In the genomic region with DNA sequence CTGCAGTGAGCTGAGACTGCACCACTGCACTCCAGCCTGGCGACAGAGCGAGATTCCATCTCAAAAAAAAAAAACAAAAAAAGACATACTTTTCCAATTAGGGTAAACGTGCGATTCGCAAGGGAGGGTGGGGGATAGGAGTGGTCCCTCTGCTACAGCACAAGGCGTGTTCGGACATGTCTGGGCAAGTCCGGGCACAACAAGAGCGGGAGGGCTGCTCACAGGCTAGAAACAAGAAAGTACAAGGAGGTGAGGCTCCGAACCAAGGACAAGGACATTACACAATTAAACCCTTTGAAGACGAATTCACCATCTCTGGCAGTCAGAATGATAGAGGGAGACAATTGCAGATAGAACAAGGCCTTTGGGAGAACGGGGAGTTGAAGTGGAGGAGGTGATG, we compare ENCODE assay signal across 1 cellular context.
TF ChIP-seq lines count a peak whose summit lies in the region.

No MANE protein-coding gene starts in this region.

TF ChIP-seq in HEK293, 187 proteins besides CTCF, POLR2A, EP300 and RAD21 (continued from another document):
- TF ChIP-seq ZNF777 (tag by site-specific recombination; IDR thresholded peaks at IDR 0.05; ENCODE audit: borderline replicate concordance) (no peak), ZNF791 (tag by site-specific recombination; IDR thresholded peaks at IDR 0.05) (no peak), ZNF510 (tag by site-specific recombination; IDR thresholded peaks at IDR 0.05; ENCODE audit: insufficient replicate concordance) (no peak), ZBTB8A (tag by site-specific recombination; IDR thresholded peaks at IDR 0.05) (no peak)
- TF ChIP-seq, protein P1, sequence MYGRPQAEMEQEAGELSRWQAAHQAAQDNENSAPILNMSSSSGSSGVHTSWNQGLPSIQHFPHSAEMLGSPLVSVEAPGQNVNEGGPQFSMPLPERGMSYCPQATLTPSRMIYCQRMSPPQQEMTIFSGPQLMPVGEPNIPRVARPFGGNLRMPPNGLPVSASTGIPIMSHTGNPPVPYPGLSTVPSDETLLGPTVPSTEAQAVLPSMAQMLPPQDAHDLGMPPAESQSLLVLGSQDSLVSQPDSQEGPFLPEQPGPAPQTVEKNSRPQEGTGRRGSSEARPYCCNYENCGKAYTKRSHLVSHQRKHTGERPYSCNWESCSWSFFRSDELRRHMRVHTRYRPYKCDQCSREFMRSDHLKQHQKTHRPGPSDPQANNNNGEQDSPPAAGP (tag by site-specific recombination; IDR thresholded peaks at IDR 0.05) = no peak
